Comparison of ENCODE assay signal across 28 cellular contexts in genomic region chr3:59065240-59065639, GRCh38. TPM values are rescaled to one million over a fixed set of nuclear protein-coding genes. Genes with fewer than 3 reads are reported as not detected.
"Had no signal": no experiment of that assay in that cellular context is flagged by ENCODE, and none has a peak within 500 bp of the region (broad histone marks: within the 10 kb centered on the region; RNA-seq: fewer than 3 reads in every experiment).

No MANE protein-coding gene starts in this region.

- ATAC-seq: foreskin keratinocyte; heart left ventricle; naive thymus-derived CD4-positive, alpha-beta T cell; right lobe of liver; stimulated activated naive CD8-positive, alpha-beta T cell treated with anti-CD3 and anti-CD28 coated beads, Interleukin-15, Interleukin-2, amounts not matched to agents 100 U/mL and 50 U/mL, for 24 hours had no signal

- H3K36me3 ChIP-seq: adrenal gland, ascending aorta, brain microvascular endothelial cell, esophagus muscularis mucosa, heart left ventricle, right lobe of liver, transverse colon had no signal

- H3K4me1 ChIP-seq: adrenal gland, ascending aorta, esophagus muscularis mucosa, foreskin keratinocyte, heart left ventricle, right lobe of liver, testis, transverse colon had no signal

- H3K27me3 ChIP-seq: adrenal gland, ascending aorta, brain microvascular endothelial cell, esophagus muscularis mucosa, foreskin keratinocyte, right lobe of liver, testis, transverse colon had no signal

- H3K4me3 ChIP-seq: adrenal gland, ascending aorta, esophagus muscularis mucosa, heart left ventricle, right lobe of liver, testis, transverse colon had no signal

- H3K4me3 Mint-ChIP-seq: activated B cell treated with CpG ODN at 0.5 μM for 24 hours; activated naive CD4-positive, alpha-beta T cell treated with anti-CD3 and anti-CD28 coated beads for 36 hours; activated naive CD8-positive, alpha-beta T cell treated with anti-CD3 and anti-CD28 coated beads for 36 hours; activated T-helper 1 cell treated with anti-CD3 and anti-CD28 coated beads, Interleukin-12 subunit alpha, Interleukin-12 subunit beta, Interleukin-2, Interleukin-4 antibody, amounts not matched to agents 30 ng/mL and 10 ng/mL and 1 ng/mL, durations not matched to agents 14 hours and 24 hours and 36 hours; dendritic cell treated with granulocyte-macrophage colony-stimulating factor and Interleukin-4, amounts not matched to agents 40 ng/mL and 50 ng/mL, for 4 days; immature natural killer cell; memory B cell; naive thymus-derived CD4-positive, alpha-beta T cell had no signal

- H3K9me3 Mint-ChIP-seq: activated naive CD4-positive, alpha-beta T cell treated with anti-CD3 and anti-CD28 coated beads for 36 hours; activated T-helper 1 cell treated with anti-CD3 and anti-CD28 coated beads, Interleukin-12 subunit alpha, Interleukin-12 subunit beta, Interleukin-2, Interleukin-4 antibody, amounts not matched to agents 30 ng/mL and 10 ng/mL and 1 ng/mL, durations not matched to agents 14 hours and 24 hours and 36 hours; dendritic cell treated with granulocyte-macrophage colony-stimulating factor and Interleukin-4, amounts not matched to agents 40 ng/mL and 50 ng/mL, for 4 days; memory B cell had no signal

- H3K27ac Mint-ChIP-seq: activated B cell treated with CpG ODN at 0.5 μM for 24 hours; activated naive CD4-positive, alpha-beta T cell treated with anti-CD3 and anti-CD28 coated beads for 36 hours; activated naive CD8-positive, alpha-beta T cell treated with anti-CD3 and anti-CD28 coated beads for 36 hours; activated T-helper 1 cell treated with anti-CD3 and anti-CD28 coated beads, Interleukin-12 subunit alpha, Interleukin-12 subunit beta, Interleukin-2, Interleukin-4 antibody, amounts not matched to agents 30 ng/mL and 10 ng/mL and 1 ng/mL, durations not matched to agents 14 hours and 24 hours and 36 hours; dendritic cell treated with granulocyte-macrophage colony-stimulating factor and Interleukin-4, amounts not matched to agents 40 ng/mL and 50 ng/mL, for 4 days; immature natural killer cell; memory B cell; naive thymus-derived CD4-positive, alpha-beta T cell had no signal

- H3K36me3 Mint-ChIP-seq: activated naive CD8-positive, alpha-beta T cell treated with anti-CD3 and anti-CD28 coated beads for 36 hours; immature natural killer cell had no signal

- H3K9me3 ChIP-seq: adrenal gland, ascending aorta, esophagus muscularis mucosa, right lobe of liver, testis, transverse colon had no signal

- DNase-seq: activated B cell treated with CpG ODN at 0.5 μM for 24 hours; activated CD8-positive, alpha-beta memory T cell treated with anti-CD3 and anti-CD28 coated beads for 24 hours; activated CD8-positive, alpha-beta memory T cell treated with anti-CD3 and anti-CD28 coated beads, Interleukin-2, amount 50 U/mL, for 4 hours; activated effector memory CD4-positive, alpha-beta T cell treated with anti-CD3 and anti-CD28 coated beads, Interleukin-2, amount 50 U/mL, for 16 hours; activated naive CD4-positive, alpha-beta T cell treated with anti-CD3 and anti-CD28 coated beads for 36 hours; activated naive CD8-positive, alpha-beta T cell treated with anti-CD3 and anti-CD28 coated beads for 36 hours; activated T-cell treated with anti-CD3 and anti-CD28 coated beads, Interleukin-2, amount 50 U/mL, for 1 hour; adrenal gland; brain microvascular endothelial cell; central memory CD4-positive, alpha-beta T cell; foreskin keratinocyte; heart left ventricle; hypothalamus; immature natural killer cell; kidney; midbrain; naive thymus-derived CD4-positive, alpha-beta T cell; right lobe of liver; stimulated activated CD4-positive, alpha-beta T cell treated with anti-CD3 and anti-CD28 coated beads, Interleukin-4, amount 100 ng/mL, for 1 hour; stimulated activated naive CD8-positive, alpha-beta T cell treated with anti-CD3 and anti-CD28 coated beads, Interleukin-15, Interleukin-2, amounts not matched to agents 100 U/mL and 50 U/mL, for 24 hours; T-helper 2 cell; testis; transverse colon had no signal

- FAIRE-seq: kidney had no signal

- H3K27ac ChIP-seq: adrenal gland, ascending aorta, brain microvascular endothelial cell, esophagus muscularis mucosa, foreskin keratinocyte, heart left ventricle, right lobe of liver, testis, transverse colon had no signal

- H3K4me1 Mint-ChIP-seq: activated B cell treated with CpG ODN at 0.5 μM for 24 hours, immature natural killer cell, memory B cell had no signal

RNA-seq across cellular contexts. Expression of gene CFAP20DC, which starts 15.4 kb away (rescaled TPM):
- total RNA-seq: ascending aorta had no signal
- polyA plus RNA-seq: immature natural killer cell had no signal
